ENCODE assay signal across 23 cellular contexts in genomic region chr1:234150892-234151291, GRCh38.
"Had no signal": no experiment of that assay in that cellular context is flagged by ENCODE, and none has a peak within 500 bp of the region (broad histone marks: within the 10 kb centered on the region; RNA-seq: fewer than 3 reads in every experiment).

No MANE protein-coding gene starts in this region.

- H3K9ac ChIP-seq: neural progenitor cell had no signal

- H3K27ac ChIP-seq: coronary artery, gastrocnemius medialis, heart right ventricle, neural progenitor cell, ovary, right atrium auricular region, sigmoid colon, skin epidermis, stomach had no signal

- H3K4me2 ChIP-seq: neural progenitor cell had no signal

- H3K36me3 Mint-ChIP-seq: neural progenitor cell had no signal

- H3K4me1 ChIP-seq: gastrocnemius medialis, heart right ventricle, neural progenitor cell, right atrium auricular region, sigmoid colon, stomach had no signal

- H3K27me3 ChIP-seq: gastrocnemius medialis, neural progenitor cell, ovary, right atrium auricular region, sigmoid colon had no signal

- H3K9me3 ChIP-seq: gastrocnemius medialis, mucosa of descending colon, ovary, right atrium auricular region, sigmoid colon, stomach had no signal

- H3K4me3 ChIP-seq: coronary artery, gastrocnemius medialis, heart right ventricle, mucosa of descending colon, neural progenitor cell, ovary, right atrium auricular region, sigmoid colon, skin epidermis, stomach had no signal

- ATAC-seq: esophagus mucosa; gastrocnemius medialis; heart right ventricle; left lobe of liver; mucosa of descending colon; naive thymus-derived CD8-positive, alpha-beta T cell had no signal

- H3K4me3 Mint-ChIP-seq: naive thymus-derived CD8-positive, alpha-beta T cell; neural progenitor cell had no signal

- H3K4me1 Mint-ChIP-seq: naive thymus-derived CD8-positive, alpha-beta T cell; neural progenitor cell had no signal

- H3K36me3 ChIP-seq: gastrocnemius medialis, heart right ventricle, neural progenitor cell, ovary, right atrium auricular region, sigmoid colon, stomach had no signal

- H3K27ac Mint-ChIP-seq: naive thymus-derived CD8-positive, alpha-beta T cell; neural progenitor cell had no signal

- DNase-seq: effector CD4-positive, alpha-beta T cell; gastrocnemius medialis; heart right ventricle; hypothalamus; islet precursor cell; mammary epithelial cell; mucosa of descending colon; naive thymus-derived CD8-positive, alpha-beta T cell; nucleus accumbens; ovary; sigmoid colon; stimulated activated CD4-positive, alpha-beta T cell treated with anti-CD3 and anti-CD28 coated beads, Interleukin-2, amount 100 ng/mL, for 24 hours; stimulated activated CD4-positive, alpha-beta T cell treated with anti-CD3 and anti-CD28 coated beads, Interleukin-4, amount 100 ng/mL, for 4 hours; stimulated activated naive CD4-positive, alpha-beta T cell; stomach; substantia nigra; trophoblast cell had no signal
